8 cellular contexts compared by ENCODE assay signal in genomic region chr4:1192091-1192492, GRCh38. TPM values are rescaled to one million over a fixed set of nuclear protein-coding genes. Genes with fewer than 3 reads are reported as not detected.
A peak's percentile ranks its signal among the peaks of the same experiment; 100 is the strongest.
DNase-seq lines count a peak whose midpoint lies in the region; ATAC-seq and TF ChIP-seq lines count a peak whose summit lies in the region.

No MANE protein-coding gene starts in this region.

- H3K4me1 ChIP-seq in esophagus (ENCODE audit: control insufficient read depth in 2 of 2, insufficient read depth in 2 of 2, low read length in 1 of 2) (peaks cover 6 to 20% of the 10 kb centered on the region in 2 donors), muscle layer of colon (ENCODE audit: insufficient read depth, low read length) (peaks cover 37% of the 10 kb centered on the region)

- H3K36me3 Mint-ChIP-seq in activated T-helper 1 cell treated with anti-CD3 and anti-CD28 coated beads, Interleukin-12 subunit alpha, Interleukin-12 subunit beta, Interleukin-2, Interleukin-4 antibody, amounts not matched to agents 30 ng/mL and 10 ng/mL and 1 ng/mL, durations not matched to agents 14 hours and 24 hours and 36 hours (ENCODE audit: low read depth), result peaks cover 7% of the 10 kb centered on the region

- no peak for TF ChIP-seq CTCF in AG04450 (IDR thresholded peaks at IDR 0.05; ENCODE audit: low read depth, low read length)

- peaks cover 4% of the 10 kb centered on the region for H3K4me1 Mint-ChIP-seq in activated T-helper 1 cell treated with anti-CD3 and anti-CD28 coated beads, Interleukin-12 subunit alpha, Interleukin-12 subunit beta, Interleukin-2, Interleukin-4 antibody, amounts not matched to agents 30 ng/mL and 10 ng/mL and 1 ng/mL, durations not matched to agents 14 hours and 24 hours and 36 hours (ENCODE audit: low read depth)

- H3K4me3 ChIP-seq in AG04450 (ENCODE audit: low read depth, low read length) (no peak overlapping the region), esophagus (ENCODE audit: low read depth in 1 of 2, low read length in 2 of 2) (no peak overlapping the region), muscle layer of colon (ENCODE audit: low read depth in 1 of 2, low read length in 2 of 2) (peak overlapping the region in 1 of 2 donors; percentile 22)

- POLR2A ChIA-PET in AG04450 (lab: Yijun Ruan, JAX), result interaction anchor here (0.8 to 1.6 kb wide), 9 partner anchors 8 to 23 kb away, joined by 3 to 14 read pairs (median 7); partner anchors contain the start of gene SPON2

- H3K36me3 ChIP-seq in esophagus (ENCODE audit: control insufficient read depth in 2 of 2, insufficient read depth in 2 of 2, low read length in 1 of 2) (no peaks in the 10 kb centered on the region), muscle layer of colon (ENCODE audit: insufficient read depth, low read length) (no peaks in the 10 kb centered on the region)

- H3K9me3 ChIP-seq in AG04450 (ENCODE audit: control insufficient read depth, insufficient read depth, low read length) (peaks cover 10% of the 10 kb centered on the region; the same call in 1 of the 2 replicates), esophagus (ENCODE audit: control insufficient read depth in 2 of 2, insufficient read depth in 1 of 2, low read depth in 1 of 2, low read length in 1 of 2) (no peaks in the 10 kb centered on the region), muscle layer of colon (ENCODE audit: low read length) (no peaks in the 10 kb centered on the region)

- intact Hi-C loops in activated T-helper 1 cell treated with anti-CD3 and anti-CD28 coated beads, Interleukin-12 subunit alpha, Interleukin-12 subunit beta, Interleukin-2, Interleukin-4 antibody, amounts not matched to agents 30 ng/mL and 10 ng/mL and 1 ng/mL, durations not matched to agents 14 hours and 24 hours and 36 hours (cut with micrococcal nuclease), result no loop called here

- no peaks in the 10 kb centered on the region for H3K27me3 ChIP-seq in AG04450 (ENCODE audit: control insufficient read depth, insufficient read depth, low read length)
- H3K27me3 ChIP-seq in esophagus (ENCODE audit: control insufficient read depth in 1 of 2, insufficient read depth in 2 of 2, low read length in 2 of 2), result no peaks in the 10 kb centered on the region
- no peaks in the 10 kb centered on the region for H3K27me3 ChIP-seq in muscle layer of colon (ENCODE audit: control insufficient read depth in 1 of 2, insufficient read depth in 2 of 2, low read length in 2 of 2)

- no peaks in the 10 kb centered on the region for H3K9me3 Mint-ChIP-seq in activated T-helper 1 cell treated with anti-CD3 and anti-CD28 coated beads, Interleukin-12 subunit alpha, Interleukin-12 subunit beta, Interleukin-2, Interleukin-4 antibody, amounts not matched to agents 30 ng/mL and 10 ng/mL and 1 ng/mL, durations not matched to agents 14 hours and 24 hours and 36 hours

- peak; percentile 95 for DNase-seq in AG04450 (ENCODE audit: low read depth, low spot score)
- DNase-seq in OCI-M1 (lab: John Stamatoyannopoulos, UW), result peak; percentile 5
- no peak for DNase-seq in central memory CD4-positive, alpha-beta T cell
- no peak for DNase-seq in activated CD8-positive, alpha-beta memory T cell treated with anti-CD3 and anti-CD28 coated beads for 24 hours
- no peak for DNase-seq in activated T-helper 1 cell treated with anti-CD3 and anti-CD28 coated beads, Interleukin-12 subunit alpha, Interleukin-12 subunit beta, Interleukin-2, Interleukin-4 antibody, amounts not matched to agents 30 ng/mL and 10 ng/mL and 1 ng/mL, durations not matched to agents 14 hours and 24 hours and 36 hours (ENCODE audit: low spot score)

- CTCF ChIA-PET in AG04450 (lab: Charles Lee), result interaction anchor here (1.0 kb wide), 1 partner anchor 61 kb away, joined by 3 read pairs; no protein-coding TSS in a partner anchor

- ATAC-seq in GM19328 (IDR thresholded peaks at IDR 0.05; ENCODE audit: unreplicated experiment), result no peak

- H3K27ac ChIP-seq in AG04450 (ENCODE audit: low read depth, low read length) (peak overlapping the region; percentile 99), esophagus (ENCODE audit: low read depth in 2 of 2, low read length in 1 of 2) (peak overlapping the region; percentile 79 to 82), muscle layer of colon (ENCODE audit: low read depth, low read length) (peak overlapping the region; percentile 93)

- H3K27me3 Mint-ChIP-seq in activated T-helper 1 cell treated with anti-CD3 and anti-CD28 coated beads, Interleukin-12 subunit alpha, Interleukin-12 subunit beta, Interleukin-2, Interleukin-4 antibody, amounts not matched to agents 30 ng/mL and 10 ng/mL and 1 ng/mL, durations not matched to agents 14 hours and 24 hours and 36 hours (ENCODE audit: insufficient read depth), result no peaks in the 10 kb centered on the region

- no peak overlapping the region for H3K27ac Mint-ChIP-seq in activated T-helper 1 cell treated with anti-CD3 and anti-CD28 coated beads, Interleukin-12 subunit alpha, Interleukin-12 subunit beta, Interleukin-2, Interleukin-4 antibody, amounts not matched to agents 30 ng/mL and 10 ng/mL and 1 ng/mL, durations not matched to agents 14 hours and 24 hours and 36 hours

- no peak overlapping the region for H3K4me3 Mint-ChIP-seq in activated T-helper 1 cell treated with anti-CD3 and anti-CD28 coated beads, Interleukin-12 subunit alpha, Interleukin-12 subunit beta, Interleukin-2, Interleukin-4 antibody, amounts not matched to agents 30 ng/mL and 10 ng/mL and 1 ng/mL, durations not matched to agents 14 hours and 24 hours and 36 hours

- 22 to 26% methylated on average over 4 of the region's 4 CpGs for WGBS in esophagus, 2 donors

- peak overlapping the region; percentile 49 for H3K9ac ChIP-seq in muscle layer of colon (ENCODE audit: low read length)

RNA-seq across cellular contexts. Expression of gene SPON2, which starts 19.7 kb away (rescaled TPM):
- polyA plus RNA-seq in AG04450 (2011; rRNA removed) (132 and 190 TPM in 2 replicates), esophagus (10 to 100 TPM; 17.0 to 26.9 TPM)
- 33.8 and 39.0 TPM in 2 replicates for polyA minus RNA-seq in AG04450 (2011; rRNA and poly(A)+ RNA removed)
- total RNA-seq in activated T-helper 1 cell treated with anti-CD3 and anti-CD28 coated beads, Interleukin-12 subunit alpha, Interleukin-12 subunit beta, Interleukin-2, Interleukin-4 antibody, amounts not matched to agents 30 ng/mL and 10 ng/mL and 1 ng/mL, durations not matched to agents 14 hours and 24 hours and 36 hours, result 12.1 and 16.3 TPM in 2 replicates

RNA-seq across cellular contexts. Expression of gene CTBP1, which starts 56.8 kb away (rescaled TPM):
- polyA plus RNA-seq in AG04450 (2011; rRNA removed) (72.6 and 97.9 TPM in 2 replicates), esophagus (10 to 100 TPM; 71.7 to 87.2 TPM)
- polyA minus RNA-seq in AG04450 (2011; rRNA and poly(A)+ RNA removed), result 98.3 and 137 TPM in 2 replicates
- total RNA-seq in activated T-helper 1 cell treated with anti-CD3 and anti-CD28 coated beads, Interleukin-12 subunit alpha, Interleukin-12 subunit beta, Interleukin-2, Interleukin-4 antibody, amounts not matched to agents 30 ng/mL and 10 ng/mL and 1 ng/mL, durations not matched to agents 14 hours and 24 hours and 36 hours, result 203 and 206 TPM in 2 replicates

Comparison
In these comparisons a context has a peak if more than half of its experiments do, and no peak if none do; other contexts are left out.
1. DNase-seq: peak in AG04450 (single experiment) and OCI-M1 (single experiment); none in central memory CD4-positive, alpha-beta T cell (single experiment), activated CD8-positive, alpha-beta memory T cell treated with anti-CD3 and anti-CD28 coated beads for 24 hours (single experiment) and activated T-helper 1 cell treated with anti-CD3 and anti-CD28 coated beads, Interleukin-12 subunit alpha, Interleukin-12 subunit beta, Interleukin-2, Interleukin-4 antibody, amounts not matched to agents 30 ng/mL and 10 ng/mL and 1 ng/mL, durations not matched to agents 14 hours and 24 hours and 36 hours (single experiment).
2. Peak in every context shown above with its lines, with median percentiles within 50 percentile points of each other: H3K27ac ChIP-seq.